In the genomic region with DNA sequence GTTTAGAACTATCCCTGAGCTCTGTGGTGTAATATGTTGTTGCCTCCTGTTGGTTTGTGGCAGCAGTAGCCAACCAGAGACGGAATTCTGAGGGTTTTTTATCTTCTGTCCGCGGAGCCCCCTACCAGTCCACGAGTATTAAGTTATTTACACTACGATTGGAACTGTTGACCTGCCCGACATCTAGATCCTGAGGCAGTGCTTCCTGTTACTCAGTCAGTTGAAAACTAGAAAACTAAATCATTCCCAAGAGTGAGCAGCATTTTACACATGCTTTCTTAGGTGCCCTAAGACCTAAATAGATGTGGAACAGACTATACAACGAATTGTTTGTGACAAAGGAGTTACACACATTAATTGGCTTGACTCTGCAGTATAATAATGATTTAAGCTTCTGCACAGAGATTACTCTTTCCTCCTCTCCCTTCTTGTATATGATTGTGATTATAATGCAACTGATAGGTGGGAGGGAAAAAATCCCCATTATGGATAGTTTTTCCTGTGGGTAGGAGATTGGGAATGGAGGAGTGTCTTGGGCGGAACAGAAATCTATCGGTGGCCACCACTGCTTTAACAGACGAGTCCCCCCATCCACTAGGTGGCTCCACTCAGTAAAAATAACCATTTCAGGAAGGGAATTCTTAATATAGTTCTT, we compare ENCODE assay signal across 8 cellular contexts. TPM values are rescaled to one million over a fixed set of nuclear protein-coding genes. Genes with fewer than 3 reads are reported as not detected.
DNase-seq lines count a peak whose midpoint lies in the region; ATAC-seq and TF ChIP-seq lines count a peak whose summit lies in the region.

No MANE protein-coding gene starts in this region.

- H3K4me1 ChIP-seq in heart left ventricle, result peaks cover 0 to 40% (median 17%) of the 10 kb centered on the region in 12 donors

- peak in 11 of 12 donors; percentile 19 to 57 (median 41) for TF ChIP-seq CTCF in heart left ventricle (IDR thresholded peaks at IDR 0.05)
- TF ChIP-seq CTCF in brain microvascular endothelial cell (IDR thresholded peaks at IDR 0.05; ENCODE audit: low read depth, low read length, missing control alignments), result peak; percentile 77

- 17 to 23% (median 19%) methylated on average over 8 to 10 of the region's 10 CpGs for WGBS in heart left ventricle, 4 donors

- no peak for TF ChIP-seq POLR2A in heart left ventricle (IDR thresholded peaks at IDR 0.05)

- H3K4me3 ChIP-seq in heart left ventricle (peak overlapping the region; percentile 76 to 96 (median 92)), MG63 (peak overlapping the region; percentile 75), SK-N-MC (peak overlapping the region; percentile 93), brain microvascular endothelial cell (ENCODE audit: low read depth, low read length) (peak overlapping the region; percentile 98)

- intact Hi-C loops in heart left ventricle (cut with DNase I) (loop anchor here in 9 of 10 donors (2.0 to 10.0 kb wide), 7 partner anchors 61 to 222 kb away; partner anchors contain the start of gene PHF3 (in 8 of the 9)), Right ventricle myocardium superior (cut with DNase I) (loop anchor here (5.0 kb wide), 1 partner anchor 63 kb away; the partner anchor contains the start of gene PHF3)

- H3K36me3 ChIP-seq in heart left ventricle (peaks cover 0 to 30% (median 27%) of the 10 kb centered on the region in 9 donors), MG63 (peaks cover 38% of the 10 kb centered on the region), SK-N-MC (ENCODE audit: insufficient read depth, low read length) (peaks cover 34% of the 10 kb centered on the region), brain microvascular endothelial cell (replicated peaks) (peaks cover 25% of the 10 kb centered on the region)

- H3K27ac ChIP-seq in heart left ventricle (peak overlapping the region; percentile 96 to 100 (median 99)), SK-N-MC (peak overlapping the region; percentile 83), brain microvascular endothelial cell (peak overlapping the region; percentile 92)

- in situ Hi-C loops in brain microvascular endothelial cell (cut with HindIII; ENCODE audit: low pct_ligation_motif_present, low sequenced_read_pairs), result no loop called here

- ATAC-seq in heart left ventricle, result no peak
- ATAC-seq in Right ventricle myocardium superior (ENCODE audit: poor library complexity), result no peak
- ATAC-seq in GM21825 (IDR thresholded peaks at IDR 0.05; ENCODE audit: unreplicated experiment), result no peak

- H3K9ac ChIP-seq in SK-N-MC (ENCODE audit: insufficient read length), result peak overlapping the region; percentile 94

- DNase-seq in heart left ventricle, result no peak
- no peak for DNase-seq in Right ventricle myocardium superior
- peak; percentile 7 for DNase-seq in MG63
- no peak for DNase-seq in SK-N-MC (ENCODE audit: low read depth, low spot score)
- DNase-seq in brain microvascular endothelial cell, result peak; percentile 51
- peak; percentile 74 for DNase-seq in kidney tubule cell (ENCODE audit: low spot score)
- DNase-seq in stimulated activated CD4-positive, alpha-beta T cell treated with anti-CD3 and anti-CD28 coated beads, TNF-alpha, amount 100 ng/mL, for 24 hours (ENCODE audit: low read depth in 3 of 3), result peak in 2 of 3 experiments; percentile 11 to 22

- no peaks in the 10 kb centered on the region for H3K9me3 ChIP-seq in heart left ventricle
- no peaks in the 10 kb centered on the region for H3K9me3 ChIP-seq in MG63
- no peaks in the 10 kb centered on the region for H3K9me3 ChIP-seq in SK-N-MC (ENCODE audit: low read depth, low read length)

- H3K27me3 ChIP-seq in heart left ventricle, result no peaks in the 10 kb centered on the region
- H3K27me3 ChIP-seq in MG63, result no peaks in the 10 kb centered on the region
- no peaks in the 10 kb centered on the region for H3K27me3 ChIP-seq in brain microvascular endothelial cell (replicated peaks)

RNA-seq across cellular contexts. Expression of gene PTP4A1, which starts 1.7 kb away (rescaled TPM):
- total RNA-seq in heart left ventricle (10 to 100 TPM; 22.2 to 73.5 (median 43.5) TPM), Right ventricle myocardium superior (33.7 TPM)
- 10 to 100 TPM in 1 of 2 donors, 1 to 10 TPM in 1; 6.3 to 23.8 TPM for polyA plus RNA-seq in heart left ventricle
- 4.9 and 8.8 TPM in 2 replicates for total RNA-seq in MG63 (2014; rRNA removed; shearing (Covaris generic); ENCODE audit: low replicate concordance)

Comparison
In these comparisons a context has a peak if more than half of its experiments do, and no peak if none do; other contexts are left out.
1. DNase-seq: peak in MG63 (single experiment), brain microvascular endothelial cell (single experiment), kidney tubule cell (single experiment) and stimulated activated CD4-positive, alpha-beta T cell treated with anti-CD3 and anti-CD28 coated beads, TNF-alpha, amount 100 ng/mL, for 24 hours (2 of 3); none in heart left ventricle (0 of 5), Right ventricle myocardium superior (single experiment) and SK-N-MC (single experiment).
2. Peak in every context shown above with its lines, with median percentiles within 50 percentile points of each other: H3K27ac ChIP-seq and H3K4me3 ChIP-seq.